Comparison of ENCODE assay signal across 1 cellular context in the genomic region with DNA sequence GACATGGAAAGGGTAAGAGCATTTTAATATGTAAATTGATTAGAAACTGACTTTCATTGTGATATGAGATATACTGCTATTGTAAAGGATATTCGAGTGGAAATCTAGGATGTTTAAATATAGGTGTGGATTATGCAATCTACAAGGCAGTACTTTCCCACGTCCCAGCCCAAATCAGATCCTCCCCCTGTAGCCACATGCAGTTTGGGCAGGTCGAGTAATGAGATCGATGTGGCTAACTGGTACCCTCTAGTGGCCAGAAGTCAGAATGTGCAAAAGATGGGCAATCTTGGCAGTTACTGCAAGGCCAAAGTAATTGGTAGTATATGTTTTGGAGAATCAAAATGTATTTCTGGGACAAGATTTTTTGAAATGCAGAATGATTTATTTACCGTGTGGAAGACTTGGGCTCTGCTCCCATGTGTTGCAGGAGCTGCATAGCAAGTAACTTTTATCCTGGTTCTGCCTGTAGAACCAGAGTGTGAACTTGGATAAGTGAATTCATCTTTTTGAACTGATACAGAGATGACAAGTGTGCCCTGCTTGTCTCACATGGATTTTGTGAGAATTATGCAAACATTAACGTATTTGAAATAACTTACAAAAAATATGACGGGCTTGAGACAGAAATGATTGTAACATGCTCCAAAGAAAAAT.
TF ChIP-seq lines count a peak whose summit lies in the region.

No MANE protein-coding gene starts in this region.

TF ChIP-seq in K562, 482 proteins besides CTCF, POLR2A, EP300 and RAD21 (continued from another document):
- TF ChIP-seq, protein P1, sequence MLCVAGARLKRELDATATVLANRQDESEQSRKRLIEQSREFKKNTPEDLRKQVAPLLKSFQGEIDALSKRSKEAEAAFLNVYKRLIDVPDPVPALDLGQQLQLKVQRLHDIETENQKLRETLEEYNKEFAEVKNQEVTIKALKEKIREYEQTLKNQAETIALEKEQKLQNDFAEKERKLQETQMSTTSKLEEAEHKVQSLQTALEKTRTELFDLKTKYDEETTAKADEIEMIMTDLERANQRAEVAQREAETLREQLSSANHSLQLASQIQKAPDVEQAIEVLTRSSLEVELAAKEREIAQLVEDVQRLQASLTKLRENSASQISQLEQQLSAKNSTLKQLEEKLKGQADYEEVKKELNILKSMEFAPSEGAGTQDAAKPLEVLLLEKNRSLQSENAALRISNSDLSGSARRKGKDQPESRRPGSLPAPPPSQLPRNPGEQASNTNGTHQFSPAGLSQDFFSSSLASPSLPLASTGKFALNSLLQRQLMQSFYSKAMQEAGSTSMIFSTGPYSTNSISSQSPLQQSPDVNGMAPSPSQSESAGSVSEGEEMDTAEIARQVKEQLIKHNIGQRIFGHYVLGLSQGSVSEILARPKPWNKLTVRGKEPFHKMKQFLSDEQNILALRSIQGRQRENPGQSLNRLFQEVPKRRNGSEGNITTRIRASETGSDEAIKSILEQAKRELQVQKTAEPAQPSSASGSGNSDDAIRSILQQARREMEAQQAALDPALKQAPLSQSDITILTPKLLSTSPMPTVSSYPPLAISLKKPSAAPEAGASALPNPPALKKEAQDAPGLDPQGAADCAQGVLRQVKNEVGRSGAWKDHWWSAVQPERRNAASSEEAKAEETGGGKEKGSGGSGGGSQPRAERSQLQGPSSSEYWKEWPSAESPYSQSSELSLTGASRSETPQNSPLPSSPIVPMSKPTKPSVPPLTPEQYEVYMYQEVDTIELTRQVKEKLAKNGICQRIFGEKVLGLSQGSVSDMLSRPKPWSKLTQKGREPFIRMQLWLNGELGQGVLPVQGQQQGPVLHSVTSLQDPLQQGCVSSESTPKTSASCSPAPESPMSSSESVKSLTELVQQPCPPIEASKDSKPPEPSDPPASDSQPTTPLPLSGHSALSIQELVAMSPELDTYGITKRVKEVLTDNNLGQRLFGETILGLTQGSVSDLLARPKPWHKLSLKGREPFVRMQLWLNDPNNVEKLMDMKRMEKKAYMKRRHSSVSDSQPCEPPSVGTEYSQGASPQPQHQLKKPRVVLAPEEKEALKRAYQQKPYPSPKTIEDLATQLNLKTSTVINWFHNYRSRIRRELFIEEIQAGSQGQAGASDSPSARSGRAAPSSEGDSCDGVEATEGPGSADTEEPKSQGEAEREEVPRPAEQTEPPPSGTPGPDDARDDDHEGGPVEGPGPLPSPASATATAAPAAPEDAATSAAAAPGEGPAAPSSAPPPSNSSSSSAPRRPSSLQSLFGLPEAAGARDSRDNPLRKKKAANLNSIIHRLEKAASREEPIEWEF (CRISPR knock-in tag; IDR thresholded peaks at IDR 0.05), result no peak
- no peak for TF ChIP-seq PTRF (tag; IDR thresholded peaks at IDR 0.05)
- TF ChIP-seq MYC (IDR thresholded peaks at IDR 0.05; ENCODE audit: low read depth, low read length), result peak; percentile 67
- no peak for TF ChIP-seq MYC (CRISPR knock-in tag; IDR thresholded peaks at IDR 0.05; ENCODE audit: borderline replicate concordance, low read depth)
- TF ChIP-seq, protein P2, sequence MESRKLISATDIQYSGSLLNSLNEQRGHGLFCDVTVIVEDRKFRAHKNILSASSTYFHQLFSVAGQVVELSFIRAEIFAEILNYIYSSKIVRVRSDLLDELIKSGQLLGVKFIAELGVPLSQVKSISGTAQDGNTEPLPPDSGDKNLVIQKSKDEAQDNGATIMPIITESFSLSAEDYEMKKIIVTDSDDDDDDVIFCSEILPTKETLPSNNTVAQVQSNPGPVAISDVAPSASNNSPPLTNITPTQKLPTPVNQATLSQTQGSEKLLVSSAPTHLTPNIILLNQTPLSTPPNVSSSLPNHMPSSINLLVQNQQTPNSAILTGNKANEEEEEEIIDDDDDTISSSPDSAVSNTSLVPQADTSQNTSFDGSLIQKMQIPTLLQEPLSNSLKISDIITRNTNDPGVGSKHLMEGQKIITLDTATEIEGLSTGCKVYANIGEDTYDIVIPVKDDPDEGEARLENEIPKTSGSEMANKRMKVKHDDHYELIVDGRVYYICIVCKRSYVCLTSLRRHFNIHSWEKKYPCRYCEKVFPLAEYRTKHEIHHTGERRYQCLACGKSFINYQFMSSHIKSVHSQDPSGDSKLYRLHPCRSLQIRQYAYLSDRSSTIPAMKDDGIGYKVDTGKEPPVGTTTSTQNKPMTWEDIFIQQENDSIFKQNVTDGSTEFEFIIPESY (CRISPR knock-in tag; IDR thresholded peaks at IDR 0.05), result no peak
- TF ChIP-seq GABPB1 (CRISPR knock-in tag; IDR thresholded peaks at IDR 0.05), result no peak
- TF ChIP-seq, protein P3, sequence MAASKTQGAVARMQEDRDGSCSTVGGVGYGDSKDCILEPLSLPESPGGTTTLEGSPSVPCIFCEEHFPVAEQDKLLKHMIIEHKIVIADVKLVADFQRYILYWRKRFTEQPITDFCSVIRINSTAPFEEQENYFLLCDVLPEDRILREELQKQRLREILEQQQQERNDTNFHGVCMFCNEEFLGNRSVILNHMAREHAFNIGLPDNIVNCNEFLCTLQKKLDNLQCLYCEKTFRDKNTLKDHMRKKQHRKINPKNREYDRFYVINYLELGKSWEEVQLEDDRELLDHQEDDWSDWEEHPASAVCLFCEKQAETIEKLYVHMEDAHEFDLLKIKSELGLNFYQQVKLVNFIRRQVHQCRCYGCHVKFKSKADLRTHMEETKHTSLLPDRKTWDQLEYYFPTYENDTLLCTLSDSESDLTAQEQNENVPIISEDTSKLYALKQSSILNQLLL (CRISPR knock-in tag; IDR thresholded peaks at IDR 0.05; ENCODE audit: borderline replicate concordance), result no peak
- TF ChIP-seq FOXA3 (CRISPR knock-in tag; conservative IDR thresholded peaks at IDR 0.05 in 1 of 2, IDR thresholded peaks at IDR 0.05 in 1 of 2), result no peak
- TF ChIP-seq SMARCA4 (IDR thresholded peaks at IDR 0.05), result no peak
- no peak for TF ChIP-seq SUPT5H (IDR thresholded peaks at IDR 0.05)
- TF ChIP-seq JUNB (CRISPR knock-in tag; conservative IDR thresholded peaks at IDR 0.05), result no peak
- no peak for TF ChIP-seq NCOA1 (IDR thresholded peaks at IDR 0.05; ENCODE audit: low read depth)
- no peak for TF ChIP-seq ZNF507 (tag; conservative IDR thresholded peaks at IDR 0.05)
- TF ChIP-seq MTA1 (IDR thresholded peaks at IDR 0.05; ENCODE audit: borderline replicate concordance), result no peak
- TF ChIP-seq ZNF239 (CRISPR knock-in tag; IDR thresholded peaks at IDR 0.05), result no peak
- TF ChIP-seq, protein P4, sequence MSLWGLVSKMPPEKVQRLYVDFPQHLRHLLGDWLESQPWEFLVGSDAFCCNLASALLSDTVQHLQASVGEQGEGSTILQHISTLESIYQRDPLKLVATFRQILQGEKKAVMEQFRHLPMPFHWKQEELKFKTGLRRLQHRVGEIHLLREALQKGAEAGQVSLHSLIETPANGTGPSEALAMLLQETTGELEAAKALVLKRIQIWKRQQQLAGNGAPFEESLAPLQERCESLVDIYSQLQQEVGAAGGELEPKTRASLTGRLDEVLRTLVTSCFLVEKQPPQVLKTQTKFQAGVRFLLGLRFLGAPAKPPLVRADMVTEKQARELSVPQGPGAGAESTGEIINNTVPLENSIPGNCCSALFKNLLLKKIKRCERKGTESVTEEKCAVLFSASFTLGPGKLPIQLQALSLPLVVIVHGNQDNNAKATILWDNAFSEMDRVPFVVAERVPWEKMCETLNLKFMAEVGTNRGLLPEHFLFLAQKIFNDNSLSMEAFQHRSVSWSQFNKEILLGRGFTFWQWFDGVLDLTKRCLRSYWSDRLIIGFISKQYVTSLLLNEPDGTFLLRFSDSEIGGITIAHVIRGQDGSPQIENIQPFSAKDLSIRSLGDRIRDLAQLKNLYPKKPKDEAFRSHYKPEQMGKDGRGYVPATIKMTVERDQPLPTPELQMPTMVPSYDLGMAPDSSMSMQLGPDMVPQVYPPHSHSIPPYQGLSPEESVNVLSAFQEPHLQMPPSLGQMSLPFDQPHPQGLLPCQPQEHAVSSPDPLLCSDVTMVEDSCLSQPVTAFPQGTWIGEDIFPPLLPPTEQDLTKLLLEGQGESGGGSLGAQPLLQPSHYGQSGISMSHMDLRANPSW (CRISPR knock-in tag; IDR thresholded peaks at IDR 0.05), result no peak
- TF ChIP-seq ZNF23 (CRISPR knock-in tag; IDR thresholded peaks at IDR 0.05), result no peak
- no peak for TF ChIP-seq COPS2 (conservative IDR thresholded peaks at IDR 0.05)
- no peak for TF ChIP-seq SMAD1 (IDR thresholded peaks at IDR 0.05; ENCODE audit: low read depth, low read length, partially characterized antibody)
- TF ChIP-seq ZNF175 (CRISPR knock-in tag; IDR thresholded peaks at IDR 0.05; ENCODE audit: low read depth), result no peak
- TF ChIP-seq TAF1 (IDR thresholded peaks at IDR 0.05; ENCODE audit: control insufficient read depth, extremely low read depth, insufficient read depth, low read length, severe bottlenecking), result no peak
- no peak for TF ChIP-seq CHD4 (IDR thresholded peaks at IDR 0.05; ENCODE audit: insufficient read depth, insufficient replicate concordance, low read depth, low read length, poor library complexity, severe bottlenecking)
- peak; percentile 70; the same call in 1 of the 2 replicates for TF ChIP-seq STAG1 (CRISPR knock-in tag; IDR thresholded peaks at IDR 0.05; ENCODE audit: borderline replicate concordance)
- no peak for TF ChIP-seq HNRNPL (IDR thresholded peaks at IDR 0.05; ENCODE audit: low read depth, low read length)
- TF ChIP-seq HDGF (IDR thresholded peaks at IDR 0.05), result no peak
- no peak for TF ChIP-seq NR2C2 (CRISPR knock-in tag; IDR thresholded peaks at IDR 0.05)
- TF ChIP-seq NR2C2 (tag; IDR thresholded peaks at IDR 0.05), result no peak
- no peak for TF ChIP-seq SREBF2 (CRISPR knock-in tag; IDR thresholded peaks at IDR 0.05)
- no peak for TF ChIP-seq ZNF444 (CRISPR knock-in tag; IDR thresholded peaks at IDR 0.05)
- TF ChIP-seq NONO (IDR thresholded peaks at IDR 0.05; ENCODE audit: low read depth in 2 of 2, low read length in 1 of 2), result no peak
- TF ChIP-seq, protein P5, sequence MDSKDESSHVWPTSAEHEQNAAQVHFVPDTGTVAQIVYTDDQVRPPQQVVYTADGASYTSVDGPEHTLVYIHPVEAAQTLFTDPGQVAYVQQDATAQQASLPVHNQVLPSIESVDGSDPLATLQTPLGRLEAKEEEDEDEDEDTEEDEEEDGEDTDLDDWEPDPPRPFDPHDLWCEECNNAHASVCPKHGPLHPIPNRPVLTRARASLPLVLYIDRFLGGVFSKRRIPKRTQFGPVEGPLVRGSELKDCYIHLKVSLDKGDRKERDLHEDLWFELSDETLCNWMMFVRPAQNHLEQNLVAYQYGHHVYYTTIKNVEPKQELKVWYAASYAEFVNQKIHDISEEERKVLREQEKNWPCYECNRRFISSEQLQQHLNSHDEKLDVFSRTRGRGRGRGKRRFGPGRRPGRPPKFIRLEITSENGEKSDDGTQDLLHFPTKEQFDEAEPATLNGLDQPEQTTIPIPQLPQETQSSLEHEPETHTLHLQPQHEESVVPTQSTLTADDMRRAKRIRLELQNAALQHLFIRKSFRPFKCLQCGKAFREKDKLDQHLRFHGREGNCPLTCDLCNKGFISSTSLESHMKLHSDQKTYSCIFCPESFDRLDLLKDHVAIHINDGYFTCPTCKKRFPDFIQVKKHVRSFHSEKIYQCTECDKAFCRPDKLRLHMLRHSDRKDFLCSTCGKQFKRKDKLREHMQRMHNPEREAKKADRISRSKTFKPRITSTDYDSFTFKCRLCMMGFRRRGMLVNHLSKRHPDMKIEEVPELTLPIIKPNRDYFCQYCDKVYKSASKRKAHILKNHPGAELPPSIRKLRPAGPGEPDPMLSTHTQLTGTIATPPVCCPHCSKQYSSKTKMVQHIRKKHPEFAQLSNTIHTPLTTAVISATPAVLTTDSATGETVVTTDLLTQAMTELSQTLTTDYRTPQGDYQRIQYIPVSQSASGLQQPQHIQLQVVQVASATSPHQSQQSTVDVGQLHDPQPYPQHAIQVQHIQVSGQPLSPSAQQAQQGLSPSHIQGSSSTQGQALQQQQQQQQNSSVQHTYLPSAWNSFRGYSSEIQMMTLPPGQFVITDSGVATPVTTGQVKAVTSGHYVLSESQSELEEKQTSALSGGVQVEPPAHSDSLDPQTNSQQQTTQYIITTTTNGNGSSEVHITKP (IDR thresholded peaks at IDR 0.05; ENCODE audit: partially characterized antibody), result peak; percentile 95
- no peak for TF ChIP-seq NFIC (IDR thresholded peaks at IDR 0.05)
- TF ChIP-seq, protein P6, sequence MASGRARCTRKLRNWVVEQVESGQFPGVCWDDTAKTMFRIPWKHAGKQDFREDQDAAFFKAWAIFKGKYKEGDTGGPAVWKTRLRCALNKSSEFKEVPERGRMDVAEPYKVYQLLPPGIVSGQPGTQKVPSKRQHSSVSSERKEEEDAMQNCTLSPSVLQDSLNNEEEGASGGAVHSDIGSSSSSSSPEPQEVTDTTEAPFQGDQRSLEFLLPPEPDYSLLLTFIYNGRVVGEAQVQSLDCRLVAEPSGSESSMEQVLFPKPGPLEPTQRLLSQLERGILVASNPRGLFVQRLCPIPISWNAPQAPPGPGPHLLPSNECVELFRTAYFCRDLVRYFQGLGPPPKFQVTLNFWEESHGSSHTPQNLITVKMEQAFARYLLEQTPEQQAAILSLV (tag; IDR thresholded peaks at IDR 0.05), result no peak
- no peak for TF ChIP-seq NELFE (IDR thresholded peaks at IDR 0.05; ENCODE audit: insufficient read depth, insufficient read length)
- TF ChIP-seq, protein P7, sequence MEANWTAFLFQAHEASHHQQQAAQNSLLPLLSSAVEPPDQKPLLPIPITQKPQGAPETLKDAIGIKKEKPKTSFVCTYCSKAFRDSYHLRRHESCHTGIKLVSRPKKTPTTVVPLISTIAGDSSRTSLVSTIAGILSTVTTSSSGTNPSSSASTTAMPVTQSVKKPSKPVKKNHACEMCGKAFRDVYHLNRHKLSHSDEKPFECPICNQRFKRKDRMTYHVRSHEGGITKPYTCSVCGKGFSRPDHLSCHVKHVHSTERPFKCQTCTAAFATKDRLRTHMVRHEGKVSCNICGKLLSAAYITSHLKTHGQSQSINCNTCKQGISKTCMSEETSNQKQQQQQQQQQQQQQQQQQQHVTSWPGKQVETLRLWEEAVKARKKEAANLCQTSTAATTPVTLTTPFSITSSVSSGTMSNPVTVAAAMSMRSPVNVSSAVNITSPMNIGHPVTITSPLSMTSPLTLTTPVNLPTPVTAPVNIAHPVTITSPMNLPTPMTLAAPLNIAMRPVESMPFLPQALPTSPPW (CRISPR knock-in tag; IDR thresholded peaks at IDR 0.05), result peak; percentile 54
- TF ChIP-seq, protein P8, sequence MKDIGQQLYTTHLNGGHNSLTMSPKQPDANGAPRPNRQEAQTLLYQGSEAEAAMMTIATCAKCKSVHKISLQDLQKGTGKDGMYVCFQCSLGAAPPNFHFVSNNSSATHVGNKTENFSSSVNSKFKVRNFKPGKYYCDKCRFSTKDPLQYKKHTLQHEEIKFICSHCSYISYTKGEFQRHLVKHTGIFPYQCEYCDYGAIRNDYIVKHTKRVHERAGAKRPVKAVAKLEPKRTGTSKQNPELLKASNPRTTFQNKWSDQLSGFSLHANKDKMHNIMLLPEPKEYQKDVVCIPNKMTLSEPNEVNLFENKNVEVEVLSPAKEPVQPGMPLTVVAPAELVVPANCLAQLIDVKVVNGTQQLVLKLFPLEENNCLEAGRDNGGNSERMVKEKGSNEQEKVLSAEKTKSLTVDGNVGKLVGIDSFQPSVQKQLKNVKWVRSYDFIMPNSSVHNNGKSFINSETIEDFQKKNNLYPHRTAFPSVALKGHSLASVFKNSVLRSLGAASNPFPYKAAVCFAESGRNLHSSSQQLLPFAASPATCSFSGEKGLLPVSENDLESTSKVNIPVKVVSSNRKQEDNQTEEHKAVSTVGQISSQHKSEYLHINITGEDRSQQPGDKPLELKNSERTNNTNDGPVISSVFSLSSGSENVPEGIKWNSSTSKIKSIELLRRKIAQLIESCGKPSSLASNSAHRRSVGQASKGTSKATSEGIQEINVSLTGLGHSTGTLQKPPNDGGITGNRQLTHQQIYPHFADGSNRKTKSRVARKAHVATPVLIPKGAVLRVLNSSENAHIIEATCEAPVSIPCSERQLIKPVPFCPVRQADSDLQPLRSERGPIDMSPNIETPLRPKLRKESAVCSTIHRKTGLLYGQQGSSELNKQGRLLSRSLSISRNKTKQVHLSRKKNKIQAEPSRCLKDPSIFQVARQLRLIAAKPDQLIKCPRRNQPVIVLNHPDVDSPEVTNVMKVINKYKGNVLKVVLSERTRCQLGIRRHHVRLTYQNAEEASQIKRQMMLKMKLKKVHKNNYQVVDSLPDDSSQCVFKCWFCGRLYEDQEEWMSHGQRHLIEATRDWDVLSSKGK (CRISPR knock-in tag; IDR thresholded peaks at IDR 0.05), result no peak
- no peak for TF ChIP-seq FOXP1 (CRISPR knock-in tag; IDR thresholded peaks at IDR 0.05)
- TF ChIP-seq TSC22D4 (tag; IDR thresholded peaks at IDR 0.05), result no peak
